In the genomic region with DNA sequence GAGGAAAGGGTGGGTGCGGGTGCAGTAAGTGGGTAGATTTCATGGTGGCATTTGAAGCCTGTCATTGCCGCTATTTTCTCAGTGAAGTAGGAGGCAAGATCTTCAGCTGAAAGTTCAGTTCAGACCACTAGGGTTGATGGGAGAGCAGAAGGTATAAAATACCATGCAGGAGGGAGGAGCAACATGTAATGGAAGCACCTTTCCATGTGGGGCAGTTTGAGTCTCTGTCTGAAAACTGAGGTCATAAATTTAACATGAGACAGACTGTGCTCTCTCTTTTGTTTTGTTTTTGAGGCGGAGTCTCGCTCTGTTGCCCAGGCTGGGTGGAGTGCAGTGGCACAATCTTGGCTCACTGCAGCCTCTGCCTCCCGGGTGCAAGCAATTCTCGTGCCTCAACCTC, we compare ENCODE assay signal across 1 cellular context.
TF ChIP-seq lines count a peak whose summit lies in the region.

No MANE protein-coding gene starts in this region.

TF ChIP-seq in GM12878, 131 proteins besides CTCF, POLR2A, EP300 and RAD21:
- no peak for TF ChIP-seq CREB1 (IDR thresholded peaks at IDR 0.05; ENCODE audit: low read depth)
- no peak for TF ChIP-seq ZNF24 (IDR thresholded peaks at IDR 0.05)
- TF ChIP-seq YY1 (IDR thresholded peaks at IDR 0.05; ENCODE audit: low read depth, low read length), result no peak
- no peak for TF ChIP-seq SREBF1 (IDR thresholded peaks at IDR 0.05; ENCODE audit: low read length)
- TF ChIP-seq SMARCA5 (IDR thresholded peaks at IDR 0.05), result no peak
- no peak for TF ChIP-seq PML (IDR thresholded peaks at IDR 0.05; ENCODE audit: low read length)
- no peak for TF ChIP-seq ZZZ3 (IDR thresholded peaks at IDR 0.05; ENCODE audit: control insufficient read depth, insufficient read length, low read depth)
- TF ChIP-seq MYC (IDR thresholded peaks at IDR 0.05; ENCODE audit: insufficient read depth, insufficient read length, insufficient replicate concordance, low read length, severe bottlenecking), result no peak
- no peak for TF ChIP-seq ZNF687 (IDR thresholded peaks at IDR 0.05)
- TF ChIP-seq GATAD2B (conservative IDR thresholded peaks at IDR 0.05; ENCODE audit: low read depth), result no peak
- TF ChIP-seq ELK1 (IDR thresholded peaks at IDR 0.05; ENCODE audit: low read depth, low read length), result no peak
- no peak for TF ChIP-seq HCFC1 (IDR thresholded peaks at IDR 0.05; ENCODE audit: low read length)
- TF ChIP-seq BRCA1 (IDR thresholded peaks at IDR 0.05; ENCODE audit: low read depth, low read length), result no peak
- TF ChIP-seq RUNX3 (IDR thresholded peaks at IDR 0.05; ENCODE audit: low read length), result no peak
- no peak for TF ChIP-seq POLR2AphosphoS2 (IDR thresholded peaks at IDR 0.05; ENCODE audit: low read depth, low read length)
- TF ChIP-seq SMC3 (IDR thresholded peaks at IDR 0.05; ENCODE audit: borderline replicate concordance, low read length), result no peak
- no peak for TF ChIP-seq ATF7 (IDR thresholded peaks at IDR 0.05; ENCODE audit: low read depth)
- no peak for TF ChIP-seq KLF5 (IDR thresholded peaks at IDR 0.05; ENCODE audit: partially characterized antibody)
